ENCODE assay signal across 1 cellular context in genomic region chr6:54856137-54856536, GRCh38.
TF ChIP-seq lines count a peak whose summit lies in the region.

No MANE protein-coding gene starts in this region.

TF ChIP-seq in GM23338, 12 proteins besides CTCF, POLR2A, EP300 and RAD21 (continued from another document):
- TF ChIP-seq ZNF331 (CRISPR knock-in tag; IDR thresholded peaks at IDR 0.05; ENCODE audit: low read depth) (no peak), NANOG (IDR thresholded peaks at IDR 0.05; ENCODE audit: borderline replicate concordance) (no peak), EZH2 (IDR thresholded peaks at IDR 0.05; ENCODE audit: low read depth, unreplicated experiment) (no peak), POLR2AphosphoS5 (IDR thresholded peaks at IDR 0.05; ENCODE audit: low read depth) (no peak), ZNF114 (CRISPR knock-in tag; IDR thresholded peaks at IDR 0.05) (no peak), REST (IDR thresholded peaks at IDR 0.05; ENCODE audit: unreplicated experiment) (no peak), EZH2phosphoT487 (IDR thresholded peaks at IDR 0.05; ENCODE audit: unreplicated experiment) (no peak)
